In genomic region chr22:38422615-38423511, GRCh38 we compare ENCODE assay signal across 1 cellular context.
TF ChIP-seq lines count a peak whose summit lies in the region.

No MANE protein-coding gene starts in this region.

TF ChIP-seq in HEK293, 187 proteins besides CTCF, POLR2A, EP300 and RAD21 (continued from another document):
- TF ChIP-seq PATZ1 (tag by site-specific recombination; IDR thresholded peaks at IDR 0.05) (no peak), ZNF366 (tag by site-specific recombination; conservative IDR thresholded peaks at IDR 0.05) (peak; percentile 81), ZNF169 (tag by site-specific recombination; IDR thresholded peaks at IDR 0.05) (no peak), HIC1 (tag by site-specific recombination; IDR thresholded peaks at IDR 0.05) (peak; percentile 54; the same call in 1 of the 2 replicates), ZNF18 (tag by site-specific recombination; IDR thresholded peaks at IDR 0.05) (no peak), KLF8 (tag by site-specific recombination; IDR thresholded peaks at IDR 0.05) (0 out of 2 replicates have a peak, but pooled peaks have one; percentile 16), ZNF214 (tag by site-specific recombination; IDR thresholded peaks at IDR 0.05; ENCODE audit: borderline replicate concordance) (no peak), ZNF513 (tag by site-specific recombination; IDR thresholded peaks at IDR 0.05) (peak; percentile 92), ZBTB7A (tag by site-specific recombination; IDR thresholded peaks at IDR 0.05; ENCODE audit: low read depth) (no peak)
